ENCODE assay signal across 22 cellular contexts in the genomic region with DNA sequence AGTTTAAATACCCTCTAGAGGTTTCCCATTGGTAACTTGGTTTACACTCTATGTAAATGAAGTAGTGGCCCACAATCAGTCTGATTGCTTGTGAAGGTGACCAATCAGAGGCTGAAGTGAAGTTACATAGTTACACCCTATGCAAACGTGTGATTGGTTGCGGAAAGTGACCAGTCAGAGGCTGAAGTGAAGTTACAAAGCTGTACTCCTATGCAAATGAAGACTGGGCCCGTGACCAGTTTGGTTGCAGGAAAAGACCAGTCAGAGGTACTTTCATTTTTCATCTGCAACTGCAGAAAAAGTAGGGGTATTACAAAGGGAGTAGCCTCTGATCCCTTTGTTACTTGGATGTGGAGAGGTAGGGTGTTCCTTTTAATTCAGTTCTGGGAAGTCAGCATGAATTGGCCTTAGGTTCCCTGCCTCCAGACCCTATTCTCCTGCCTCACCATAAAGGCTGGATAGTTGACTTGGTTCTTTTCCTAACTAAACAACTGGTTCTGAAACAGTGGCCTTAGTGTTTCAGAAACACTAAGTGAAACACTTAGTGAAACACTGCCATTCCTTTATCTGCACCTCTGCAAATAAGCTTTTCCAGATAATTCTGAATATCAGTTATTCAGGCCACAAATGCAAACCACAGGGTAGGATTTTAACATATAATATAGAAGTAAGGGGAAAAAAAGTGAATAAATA. TPM values are rescaled to one million over a fixed set of nuclear protein-coding genes. Genes with fewer than 3 reads are reported as not detected.
DNase-seq lines count a peak whose midpoint lies in the region; ATAC-seq lines count a peak whose summit lies in the region.
"Had no signal": no experiment of that assay in that cellular context is flagged by ENCODE, and none has a peak within 500 bp of the region (broad histone marks: within the 10 kb centered on the region; RNA-seq: fewer than 3 reads in every experiment).

No MANE protein-coding gene starts in this region.

- H3K27me3 Mint-ChIP-seq in activated T-helper 17 cell treated with anti-CD3 and anti-CD28 coated beads, Interleukin-2, amount 50 U/mL, for 72 hours: no peaks in the 10 kb centered on the region

- peak; percentile 60 for ATAC-seq in activated T-helper 17 cell treated with anti-CD3 and anti-CD28 coated beads, Interleukin-2, amount 50 U/mL, for 72 hours (replicated peaks)

- peaks cover 6% of the 10 kb centered on the region for H3K9me3 Mint-ChIP-seq in activated T-helper 17 cell treated with anti-CD3 and anti-CD28 coated beads, Interleukin-2, amount 50 U/mL, for 72 hours
- H3K9me3 Mint-ChIP-seq: CD4-positive, CD25-positive, alpha-beta regulatory T cell; central memory CD8-positive, alpha-beta T cell had no signal

- H3K4me3 Mint-ChIP-seq in activated T-helper 17 cell treated with anti-CD3 and anti-CD28 coated beads, Interleukin-2, amount 50 U/mL, for 72 hours: no peak overlapping the region
- H3K4me3 Mint-ChIP-seq: CD4-positive, CD25-positive, alpha-beta regulatory T cell; central memory CD8-positive, alpha-beta T cell; mesothelial cell of epicardium had no signal

- no peaks in the 10 kb centered on the region for H3K4me1 Mint-ChIP-seq in activated T-helper 17 cell treated with anti-CD3 and anti-CD28 coated beads, Interleukin-2, amount 50 U/mL, for 72 hours
- H3K4me1 Mint-ChIP-seq: CD4-positive, CD25-positive, alpha-beta regulatory T cell; central memory CD8-positive, alpha-beta T cell; mesothelial cell of epicardium had no signal

- peak; percentile 4 for DNase-seq in stimulated activated CD4-positive, alpha-beta T cell treated with anti-CD3 and anti-CD28 coated beads, Interleukin-1b, Interleukin-23, amount 100 ng/mL, for 48 hours
- DNase-seq in stimulated activated CD4-positive, alpha-beta T cell treated with anti-CD3 and anti-CD28 coated beads, Interleukin-2, amount 100 ng/mL, for 48 hours: no peak
- DNase-seq in iris pigment epithelial cell (ENCODE audit: low read depth) (peak; percentile 15), NOMO-1 treated with DMSO at 0.1 percent for 48 hours (lab: John Stamatoyannopoulos, UW; ENCODE audit: unreplicated experiment) (no peak), dermis blood vessel endothelial cell (no peak), NCI-H2029 (lab: John Stamatoyannopoulos, UW) (no peak)
- no peak for DNase-seq in stimulated activated CD4-positive, alpha-beta T cell treated with anti-CD3 and anti-CD28 coated beads, Interleukin-4, amount 100 ng/mL, for 1 hour
- DNase-seq: activated gamma-delta T cell treated with Interleukin-2 at 50 U/mL for 16 hours; amygdala; CD4-positive, CD25-positive, alpha-beta regulatory T cell; DMS79; effector CD4-positive, alpha-beta T cell; esophagus squamous epithelium; KG1; NCI-H1105 treated with DMSO at 0.1 percent for 48 hours; NCI-H69; retina; stimulated activated naive CD4-positive, alpha-beta T cell; transverse colon had no signal

- no peaks in the 10 kb centered on the region for H3K36me3 Mint-ChIP-seq in activated T-helper 17 cell treated with anti-CD3 and anti-CD28 coated beads, Interleukin-2, amount 50 U/mL, for 72 hours (ENCODE audit: low read depth)
- H3K36me3 Mint-ChIP-seq: CD4-positive, CD25-positive, alpha-beta regulatory T cell had no signal

- H3K27ac Mint-ChIP-seq in activated T-helper 17 cell treated with anti-CD3 and anti-CD28 coated beads, Interleukin-2, amount 50 U/mL, for 72 hours: no peak overlapping the region
- H3K27ac Mint-ChIP-seq: CD4-positive, CD25-positive, alpha-beta regulatory T cell; mesothelial cell of epicardium had no signal

RNA-seq across cellular contexts. Expression of a gene that starts 39.3 kb away (rescaled TPM):
- 1 to 10 TPM; 7.6 to 7.9 TPM for total RNA-seq in activated T-helper 17 cell treated with anti-CD3 and anti-CD28 coated beads, Interleukin-2, amount 50 U/mL, for 72 hours
- 13.4 and 15.6 TPM in 2 replicates for total RNA-seq in dermis blood vessel endothelial cell

Comparison
In these comparisons a context has a peak if more than half of its experiments do, and no peak if none do; other contexts are left out.
1. DNase-seq: peak in stimulated activated CD4-positive, alpha-beta T cell treated with anti-CD3 and anti-CD28 coated beads, Interleukin-1b, Interleukin-23, amount 100 ng/mL, for 48 hours (single experiment) and iris pigment epithelial cell (single experiment); none in stimulated activated CD4-positive, alpha-beta T cell treated with anti-CD3 and anti-CD28 coated beads, Interleukin-2, amount 100 ng/mL, for 48 hours (0 of 2), NOMO-1 treated with DMSO at 0.1 percent for 48 hours (single experiment), dermis blood vessel endothelial cell (single experiment), NCI-H2029 (single experiment) and stimulated activated CD4-positive, alpha-beta T cell treated with anti-CD3 and anti-CD28 coated beads, Interleukin-4, amount 100 ng/mL, for 1 hour (single experiment).